In the genomic region with DNA sequence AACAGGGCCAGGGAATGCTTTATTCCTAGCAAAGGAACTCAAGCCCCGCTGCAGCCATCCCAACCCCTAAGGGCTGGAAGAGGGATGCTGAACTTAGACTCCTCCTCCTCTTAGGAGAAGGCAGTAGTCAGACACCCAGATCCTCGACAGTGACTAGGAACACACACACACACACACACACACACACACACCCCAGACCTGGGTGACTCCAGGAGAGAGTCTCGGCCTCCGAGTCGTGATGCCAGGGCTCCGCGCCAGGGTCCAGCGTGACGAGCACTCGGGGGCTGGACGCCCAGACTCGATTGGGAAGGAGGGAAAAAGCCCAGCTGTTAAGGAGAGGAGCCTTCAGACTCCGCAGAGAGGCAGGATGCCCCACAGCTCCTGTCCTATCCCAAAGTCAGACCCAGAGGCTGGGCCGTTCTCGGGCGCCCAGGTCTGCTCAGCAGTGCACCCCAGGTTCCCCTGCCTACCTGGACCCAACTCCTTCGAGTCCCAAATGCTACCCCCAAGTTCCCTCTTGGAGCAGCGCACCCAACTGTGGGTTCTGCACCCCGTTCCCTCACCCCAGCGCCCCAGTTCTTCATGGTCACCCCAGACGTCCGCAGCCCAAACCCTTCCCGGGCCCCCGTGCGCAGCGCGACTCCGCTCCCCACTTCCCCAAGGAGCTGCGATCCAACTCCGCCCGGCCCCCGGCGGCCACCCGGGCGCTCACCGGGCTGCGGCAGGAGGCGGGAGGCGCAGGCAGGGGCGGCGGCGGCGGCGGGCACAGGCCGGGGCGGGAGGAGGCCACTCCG, we compare ENCODE assay signal across 1 cellular context.
A peak's percentile ranks its signal among the peaks of the same experiment; 100 is the strongest.
TF ChIP-seq lines count a peak whose summit lies in the region.

No MANE protein-coding gene starts in this region.

TF ChIP-seq in HepG2, 621 proteins besides CTCF, POLR2A, EP300 and RAD21 (continued from another document):
- TF ChIP-seq ZNF773 (CRISPR knock-in tag; IDR thresholded peaks at IDR 0.05; ENCODE audit: borderline replicate concordance) (0 out of 2 replicates have a peak, but pooled peaks have one; percentile 10), ZNF367 (CRISPR knock-in tag; IDR thresholded peaks at IDR 0.05; ENCODE audit: borderline replicate concordance) (peak; percentile 10; the same call in 1 of the 2 replicates), ZNF510 (CRISPR knock-in tag; IDR thresholded peaks at IDR 0.05; ENCODE audit: low read depth) (no peak), ZNF563 (CRISPR knock-in tag; IDR thresholded peaks at IDR 0.05) (peak; percentile 48; the same call in 1 of the 2 replicates), PHF20 (CRISPR knock-in tag; IDR thresholded peaks at IDR 0.05) (no peak), BRD4 (CRISPR knock-in tag; IDR thresholded peaks at IDR 0.05) (0 out of 2 replicates have a peak, but pooled peaks have one; percentile 2), RBFOX2 (IDR thresholded peaks at IDR 0.05; ENCODE audit: low read depth, low read length) (peak; percentile 72), ZSCAN31 (CRISPR knock-in tag; IDR thresholded peaks at IDR 0.05; ENCODE audit: low read depth) (0 out of 2 replicates have a peak, but pooled peaks have one; percentile 1), TCF7 (IDR thresholded peaks at IDR 0.05; ENCODE audit: low read depth) (no peak), SAP130 (CRISPR knock-in tag; IDR thresholded peaks at IDR 0.05; ENCODE audit: low read depth) (peak; percentile 30; the same call in 1 of the 2 replicates), ZNF672 (CRISPR knock-in tag; IDR thresholded peaks at IDR 0.05) (no peak), ZNF234 (CRISPR knock-in tag; conservative IDR thresholded peaks at IDR 0.05) (0 out of 2 replicates have a peak, but pooled peaks have one; percentile 0), SP2 (CRISPR knock-in tag; IDR thresholded peaks at IDR 0.05) (0 out of 2 replicates have a peak, but pooled peaks have one; percentile 4), CHD4 (IDR thresholded peaks at IDR 0.05; ENCODE audit: borderline replicate concordance, low read length) (no peak), PHF21A (CRISPR knock-in tag; IDR thresholded peaks at IDR 0.05) (0 out of 2 replicates have a peak, but pooled peaks have one; percentile 7), NFKB2 (CRISPR knock-in tag; IDR thresholded peaks at IDR 0.05; ENCODE audit: borderline replicate concordance) (no peak; the same call in 1 of the 2 replicates), ZNF878 (CRISPR knock-in tag; IDR thresholded peaks at IDR 0.05) (no peak), DR1 (CRISPR knock-in tag; IDR thresholded peaks at IDR 0.05) (no peak), AGO2 (optimal IDR thresholded peaks at IDR 0.05; ENCODE audit: low read depth, low read length) (peak; percentile 48), HNRNPL (IDR thresholded peaks at IDR 0.05; ENCODE audit: low read depth, low read length) (0 out of 2 replicates have a peak, but pooled peaks have one; percentile 43), MLLT10 (CRISPR knock-in tag; IDR thresholded peaks at IDR 0.05) (no peak), ZNF883 (CRISPR knock-in tag; IDR thresholded peaks at IDR 0.05; ENCODE audit: not compliant biosample characterization) (peak; percentile 5), PCBP1 (IDR thresholded peaks at IDR 0.05; ENCODE audit: borderline replicate concordance, low read depth, low read length) (no peak)
- TF ChIP-seq, protein P1, sequence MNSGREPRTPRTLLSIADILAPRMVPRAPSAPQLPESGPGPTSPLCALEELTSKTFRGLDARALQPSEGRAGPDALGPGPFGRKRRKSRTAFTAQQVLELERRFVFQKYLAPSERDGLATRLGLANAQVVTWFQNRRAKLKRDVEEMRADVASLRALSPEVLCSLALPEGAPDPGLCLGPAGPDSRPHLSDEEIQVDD (CRISPR knock-in tag; IDR thresholded peaks at IDR 0.05; ENCODE audit: borderline replicate concordance): no peak
- TF ChIP-seq, protein P2, sequence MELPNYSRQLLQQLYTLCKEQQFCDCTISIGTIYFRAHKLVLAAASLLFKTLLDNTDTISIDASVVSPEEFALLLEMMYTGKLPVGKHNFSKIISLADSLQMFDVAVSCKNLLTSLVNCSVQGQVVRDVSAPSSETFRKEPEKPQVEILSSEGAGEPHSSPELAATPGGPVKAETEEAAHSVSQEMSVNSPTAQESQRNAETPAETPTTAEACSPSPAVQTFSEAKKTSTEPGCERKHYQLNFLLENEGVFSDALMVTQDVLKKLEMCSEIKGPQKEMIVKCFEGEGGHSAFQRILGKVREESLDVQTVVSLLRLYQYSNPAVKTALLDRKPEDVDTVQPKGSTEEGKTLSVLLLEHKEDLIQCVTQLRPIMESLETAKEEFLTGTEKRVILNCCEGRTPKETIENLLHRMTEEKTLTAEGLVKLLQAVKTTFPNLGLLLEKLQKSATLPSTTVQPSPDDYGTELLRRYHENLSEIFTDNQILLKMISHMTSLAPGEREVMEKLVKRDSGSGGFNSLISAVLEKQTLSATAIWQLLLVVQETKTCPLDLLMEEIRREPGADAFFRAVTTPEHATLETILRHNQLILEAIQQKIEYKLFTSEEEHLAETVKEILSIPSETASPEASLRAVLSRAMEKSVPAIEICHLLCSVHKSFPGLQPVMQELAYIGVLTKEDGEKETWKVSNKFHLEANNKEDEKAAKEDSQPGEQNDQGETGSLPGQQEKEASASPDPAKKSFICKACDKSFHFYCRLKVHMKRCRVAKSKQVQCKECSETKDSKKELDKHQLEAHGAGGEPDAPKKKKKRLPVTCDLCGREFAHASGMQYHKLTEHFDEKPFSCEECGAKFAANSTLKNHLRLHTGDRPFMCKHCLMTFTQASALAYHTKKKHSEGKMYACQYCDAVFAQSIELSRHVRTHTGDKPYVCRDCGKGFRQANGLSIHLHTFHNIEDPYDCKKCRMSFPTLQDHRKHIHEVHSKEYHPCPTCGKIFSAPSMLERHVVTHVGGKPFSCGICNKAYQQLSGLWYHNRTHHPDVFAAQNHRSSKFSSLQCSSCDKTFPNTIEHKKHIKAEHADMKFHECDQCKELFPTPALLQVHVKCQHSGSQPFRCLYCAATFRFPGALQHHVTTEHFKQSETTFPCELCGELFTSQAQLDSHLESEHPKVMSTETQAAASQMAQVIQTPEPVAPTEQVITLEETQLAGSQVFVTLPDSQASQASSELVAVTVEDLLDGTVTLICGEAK (IDR thresholded peaks at IDR 0.05): no peak
- TF ChIP-seq, protein P2 (CRISPR knock-in tag; IDR thresholded peaks at IDR 0.05): 0 out of 2 replicates have a peak, but pooled peaks have one; percentile 35
- TF ChIP-seq, protein P3, sequence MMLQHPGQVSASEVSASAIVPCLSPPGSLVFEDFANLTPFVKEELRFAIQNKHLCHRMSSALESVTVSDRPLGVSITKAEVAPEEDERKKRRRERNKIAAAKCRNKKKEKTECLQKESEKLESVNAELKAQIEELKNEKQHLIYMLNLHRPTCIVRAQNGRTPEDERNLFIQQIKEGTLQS (CRISPR knock-in tag; IDR thresholded peaks at IDR 0.05): no peak
- TF ChIP-seq, protein P4, sequence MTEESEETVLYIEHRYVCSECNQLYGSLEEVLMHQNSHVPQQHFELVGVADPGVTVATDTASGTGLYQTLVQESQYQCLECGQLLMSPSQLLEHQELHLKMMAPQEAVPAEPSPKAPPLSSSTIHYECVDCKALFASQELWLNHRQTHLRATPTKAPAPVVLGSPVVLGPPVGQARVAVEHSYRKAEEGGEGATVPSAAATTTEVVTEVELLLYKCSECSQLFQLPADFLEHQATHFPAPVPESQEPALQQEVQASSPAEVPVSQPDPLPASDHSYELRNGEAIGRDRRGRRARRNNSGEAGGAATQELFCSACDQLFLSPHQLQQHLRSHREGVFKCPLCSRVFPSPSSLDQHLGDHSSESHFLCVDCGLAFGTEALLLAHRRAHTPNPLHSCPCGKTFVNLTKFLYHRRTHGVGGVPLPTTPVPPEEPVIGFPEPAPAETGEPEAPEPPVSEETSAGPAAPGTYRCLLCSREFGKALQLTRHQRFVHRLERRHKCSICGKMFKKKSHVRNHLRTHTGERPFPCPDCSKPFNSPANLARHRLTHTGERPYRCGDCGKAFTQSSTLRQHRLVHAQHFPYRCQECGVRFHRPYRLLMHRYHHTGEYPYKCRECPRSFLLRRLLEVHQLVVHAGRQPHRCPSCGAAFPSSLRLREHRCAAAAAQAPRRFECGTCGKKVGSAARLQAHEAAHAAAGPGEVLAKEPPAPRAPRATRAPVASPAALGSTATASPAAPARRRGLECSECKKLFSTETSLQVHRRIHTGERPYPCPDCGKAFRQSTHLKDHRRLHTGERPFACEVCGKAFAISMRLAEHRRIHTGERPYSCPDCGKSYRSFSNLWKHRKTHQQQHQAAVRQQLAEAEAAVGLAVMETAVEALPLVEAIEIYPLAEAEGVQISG (CRISPR knock-in tag; IDR thresholded peaks at IDR 0.05): no peak
- TF ChIP-seq, protein P5, sequence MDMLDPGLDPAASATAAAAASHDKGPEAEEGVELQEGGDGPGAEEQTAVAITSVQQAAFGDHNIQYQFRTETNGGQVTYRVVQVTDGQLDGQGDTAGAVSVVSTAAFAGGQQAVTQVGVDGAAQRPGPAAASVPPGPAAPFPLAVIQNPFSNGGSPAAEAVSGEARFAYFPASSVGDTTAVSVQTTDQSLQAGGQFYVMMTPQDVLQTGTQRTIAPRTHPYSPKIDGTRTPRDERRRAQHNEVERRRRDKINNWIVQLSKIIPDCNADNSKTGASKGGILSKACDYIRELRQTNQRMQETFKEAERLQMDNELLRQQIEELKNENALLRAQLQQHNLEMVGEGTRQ (IDR thresholded peaks at IDR 0.05; ENCODE audit: low read depth, low read length): no peak
- TF ChIP-seq, protein P5 (CRISPR knock-in tag; IDR thresholded peaks at IDR 0.05; ENCODE audit: borderline replicate concordance): 0 out of 2 replicates have a peak, but pooled peaks have one; percentile 7
TF ChIP-seq in HepG2: peak in this region for 16.
